Comparison of ENCODE assay signal across 8 cellular contexts in the genomic region with DNA sequence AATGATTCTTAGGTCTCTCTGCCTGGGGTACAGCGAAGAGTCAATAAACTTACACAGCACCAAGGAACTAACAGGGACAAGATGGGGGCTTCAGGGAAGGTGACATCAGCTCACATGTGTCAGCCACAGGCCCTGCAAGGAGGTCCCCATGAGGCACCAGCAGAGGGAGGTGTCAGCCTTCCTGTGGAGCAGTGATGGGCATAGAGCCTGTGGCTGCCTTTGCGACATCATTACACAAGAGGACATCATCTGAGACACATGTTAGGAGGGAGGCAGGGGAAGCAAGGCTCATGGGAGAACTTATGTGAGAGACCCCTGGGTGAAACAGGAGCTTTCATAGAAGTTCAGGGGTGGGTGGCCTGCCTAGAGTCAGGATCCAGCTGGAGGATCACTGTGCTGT.
A peak's percentile ranks its signal among the peaks of the same experiment; 100 is the strongest.
DNase-seq lines count a peak whose midpoint lies in the region; ATAC-seq lines count a peak whose summit lies in the region.

No MANE protein-coding gene starts in this region.

- peak; percentile 63 for ATAC-seq in left lobe of liver
- ATAC-seq in HG03460 (IDR thresholded peaks at IDR 0.05; ENCODE audit: unreplicated experiment): no peak
- no peak for ATAC-seq in activated naive CD4-positive, alpha-beta T cell treated with anti-CD3 and anti-CD28 coated beads, Interleukin-2, amount 50 U/mL, for 72 hours

- H3K27ac Mint-ChIP-seq in activated naive CD4-positive, alpha-beta T cell treated with anti-CD3 and anti-CD28 coated beads, Interleukin-2, amount 50 U/mL, for 72 hours: no peak overlapping the region

- DNase-seq in DMS153 (lab: John Stamatoyannopoulos, UW) (peak; percentile 30), DMS153 treated with DMSO at 0.1 percent for 48 hours (lab: John Stamatoyannopoulos, UW; ENCODE audit: unreplicated experiment) (no peak), HT1080 (ENCODE audit: low read depth) (peak; percentile 73), astrocyte of the hippocampus (ENCODE audit: low read depth, low spot score) (peak; percentile 57), left lobe of liver (ENCODE audit: low spot score) (no peak), NCI-H128 (lab: John Stamatoyannopoulos, UW; ENCODE audit: unreplicated experiment) (no peak)
- DNase-seq in activated naive CD4-positive, alpha-beta T cell treated with anti-CD3 and anti-CD28 coated beads, Interleukin-2, amount 50 U/mL, for 72 hours (ENCODE audit: low spot score in 2 of 2): no peak

- no peaks in the 10 kb centered on the region for H3K36me3 Mint-ChIP-seq in activated naive CD4-positive, alpha-beta T cell treated with anti-CD3 and anti-CD28 coated beads, Interleukin-2, amount 50 U/mL, for 72 hours

- peaks cover 0 to 17% of the 10 kb centered on the region in 2 donors for H3K9me3 Mint-ChIP-seq in activated naive CD4-positive, alpha-beta T cell treated with anti-CD3 and anti-CD28 coated beads, Interleukin-2, amount 50 U/mL, for 72 hours

Comparison
In these comparisons a context has a peak if more than half of its experiments do, and no peak if none do; other contexts are left out.
1. DNase-seq: peak in DMS153 (single experiment), HT1080 (single experiment) and astrocyte of the hippocampus (single experiment); none in DMS153 treated with DMSO at 0.1 percent for 48 hours (single experiment), left lobe of liver (single experiment), NCI-H128 (single experiment) and activated naive CD4-positive, alpha-beta T cell treated with anti-CD3 and anti-CD28 coated beads, Interleukin-2, amount 50 U/mL, for 72 hours (0 of 2).